Comparison of ENCODE assay signal across 26 cellular contexts in the genomic region with DNA sequence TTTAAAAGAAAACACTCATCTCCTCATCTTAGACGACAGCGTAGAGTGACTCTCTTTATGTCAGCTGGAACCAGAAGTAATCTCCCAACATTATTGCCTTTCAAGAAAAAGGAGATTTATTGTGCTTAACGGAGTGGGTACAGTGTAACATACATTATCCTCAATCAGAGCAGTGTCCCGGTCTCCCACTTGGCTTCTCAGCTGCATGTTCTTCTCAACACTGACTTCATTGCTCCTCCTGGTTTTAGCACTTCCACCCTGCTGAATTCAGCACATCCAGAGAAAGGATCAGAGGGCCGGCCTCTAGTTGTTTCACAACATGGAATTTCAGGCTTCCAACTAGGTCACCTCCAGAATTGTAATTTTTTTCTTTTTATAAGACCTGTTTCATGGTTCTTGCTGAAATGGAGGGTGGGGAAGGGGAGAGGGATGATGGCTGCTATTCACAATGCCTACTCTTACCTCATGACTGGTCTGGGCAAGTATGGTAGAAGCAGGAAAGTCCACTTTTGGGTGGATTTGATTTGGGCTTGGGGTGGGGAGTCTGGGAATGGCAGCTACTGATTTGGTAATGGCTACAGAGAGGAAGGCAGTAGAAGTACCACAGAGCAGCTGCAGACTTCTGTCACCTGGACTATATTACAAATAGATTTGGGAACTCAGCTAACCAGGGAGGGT.
"Had no signal": no experiment of that assay in that cellular context is flagged by ENCODE, and none has a peak within 500 bp of the region (broad histone marks: within the 10 kb centered on the region; RNA-seq: fewer than 3 reads in every experiment).

No MANE protein-coding gene starts in this region.

- H3K27me3 Mint-ChIP-seq: activated T-helper 17 cell treated with anti-CD3 and anti-CD28 coated beads, Interleukin-2, amount 50 U/mL, for 72 hours; brain; dendritic cell treated with granulocyte-macrophage colony-stimulating factor and Interleukin-4, amounts not matched to agents 40 ng/mL and 50 ng/mL, for 4 days; natural killer cell treated with Interleukin-12 subunit alpha and Interleukin-12 subunit beta and Interleukin-15 and Interleukin-18, amount 100 ng/mL, for 72 hours had no signal

- H3K4me1 ChIP-seq: upper lobe of left lung had no signal

- DNase-seq: activated CD4-positive, alpha-beta T cell treated with anti-CD3 and anti-CD28 coated beads for 1 hour; activated CD4-positive, alpha-beta T cell treated with anti-CD3 and anti-CD28 coated beads, Interleukin-2, amount 50 U/mL, for 1 hour; activated CD8-positive, alpha-beta T cell treated with anti-CD3 and anti-CD28 coated beads, Interleukin-2, amount 10 ng/mL, durations not matched to agents 7 days and 5 days; activated T-cell treated with anti-CD3 and anti-CD28 coated beads, Interleukin-2, amount 50 U/mL, for 1 hour; aorta; caudate nucleus; effector CD4-positive, alpha-beta T cell; erythroblast; hippocampal formation; kidney glomerular epithelial cell; left ventricle myocardium superior; mammary epithelial cell; nucleus accumbens; small intestine; stimulated activated CD4-positive, alpha-beta T cell treated with anti-CD3 and anti-CD28 coated beads, Interleukin-15, amount 100 ng/mL, for 24 hours; stimulated activated CD8-positive, alpha-beta memory T cell treated with anti-CD3 and anti-CD28 coated beads, Interleukin-4, amount 100 ng/mL, for 48 hours; stimulated activated naive CD4-positive, alpha-beta T cell; T-helper 1 cell; upper lobe of left lung had no signal

- H3K27ac ChIP-seq: thoracic aorta, upper lobe of left lung had no signal

- H3K4me1 Mint-ChIP-seq: activated T-helper 17 cell treated with anti-CD3 and anti-CD28 coated beads, Interleukin-2, amount 50 U/mL, for 72 hours had no signal

- H3K27ac Mint-ChIP-seq: activated CD8-positive, alpha-beta T cell treated with anti-CD3 and anti-CD28 coated beads, Interleukin-2, amount 10 ng/mL, durations not matched to agents 7 days and 5 days; activated T-helper 17 cell treated with anti-CD3 and anti-CD28 coated beads, Interleukin-2, amount 50 U/mL, for 72 hours; dendritic cell treated with granulocyte-macrophage colony-stimulating factor and Interleukin-4, amounts not matched to agents 40 ng/mL and 50 ng/mL, for 4 days; mesothelial cell of epicardium; natural killer cell treated with Interleukin-12 subunit alpha and Interleukin-12 subunit beta and Interleukin-15 and Interleukin-18, amount 100 ng/mL, for 72 hours had no signal

- H3K4me3 Mint-ChIP-seq: activated CD8-positive, alpha-beta T cell treated with anti-CD3 and anti-CD28 coated beads, Interleukin-2, amount 10 ng/mL, durations not matched to agents 7 days and 5 days; activated T-helper 17 cell treated with anti-CD3 and anti-CD28 coated beads, Interleukin-2, amount 50 U/mL, for 72 hours; brain; dendritic cell treated with granulocyte-macrophage colony-stimulating factor and Interleukin-4, amounts not matched to agents 40 ng/mL and 50 ng/mL, for 4 days; mesothelial cell of epicardium; natural killer cell treated with Interleukin-12 subunit alpha and Interleukin-12 subunit beta and Interleukin-15 and Interleukin-18, amount 100 ng/mL, for 72 hours had no signal

- H3K9me3 ChIP-seq: thoracic aorta, upper lobe of left lung had no signal

- H3K9me3 Mint-ChIP-seq: activated naive CD4-positive, alpha-beta T cell treated with anti-CD3 and anti-CD28 coated beads, Interleukin-2, amount 50 U/mL, for 72 hours; activated T-helper 17 cell treated with anti-CD3 and anti-CD28 coated beads, Interleukin-2, amount 50 U/mL, for 72 hours; brain; dendritic cell treated with granulocyte-macrophage colony-stimulating factor and Interleukin-4, amounts not matched to agents 40 ng/mL and 50 ng/mL, for 4 days; mesothelial cell of epicardium; natural killer cell treated with Interleukin-12 subunit alpha and Interleukin-12 subunit beta and Interleukin-15 and Interleukin-18, amount 100 ng/mL, for 72 hours had no signal

- H3K4me3 ChIP-seq: thoracic aorta, upper lobe of left lung had no signal

- H3K36me3 Mint-ChIP-seq: activated naive CD4-positive, alpha-beta T cell treated with anti-CD3 and anti-CD28 coated beads, Interleukin-2, amount 50 U/mL, for 72 hours; natural killer cell treated with Interleukin-12 subunit alpha and Interleukin-12 subunit beta and Interleukin-15 and Interleukin-18, amount 100 ng/mL, for 72 hours had no signal

- H3K27me3 ChIP-seq: upper lobe of left lung had no signal
